18 cellular contexts compared by ENCODE assay signal in genomic region chr5:174572591-174572990, GRCh38.
"Had no signal": no experiment of that assay in that cellular context is flagged by ENCODE, and none has a peak within 500 bp of the region (broad histone marks: within the 10 kb centered on the region; RNA-seq: fewer than 3 reads in every experiment).

No MANE protein-coding gene starts in this region.

- H3K27ac ChIP-seq: heart left ventricle, lower lobe of right lung, neutrophil, skin epidermis, transverse colon had no signal

- DNase-seq: activated CD4-positive, alpha-beta T cell treated with anti-CD3 and anti-CD28 coated beads, Interleukin-2, amount 50 U/mL, for 1 hour; activated CD8-positive, alpha-beta memory T cell treated with anti-CD3 and anti-CD28 coated beads for 24 hours; activated naive CD4-positive, alpha-beta T cell; dermis blood vessel endothelial cell; effector memory CD8-positive, alpha-beta T cell; lower lobe of right lung; naive thymus-derived CD4-positive, alpha-beta T cell; stimulated activated CD4-positive, alpha-beta T cell treated with anti-CD3 and anti-CD28 coated beads, Interleukin-4, amount 100 ng/mL, for 24 hours; stimulated activated naive CD4-positive, alpha-beta T cell; T-cell; T-helper 9 cell had no signal

- H3K36me3 ChIP-seq: heart left ventricle, lower lobe of right lung, neutrophil, transverse colon had no signal

- H3K9ac ChIP-seq: parathyroid adenoma had no signal

- H3K9me3 ChIP-seq: heart left ventricle, lower lobe of right lung, mucosa of descending colon, neutrophil, transverse colon had no signal

- H3K79me2 ChIP-seq: parathyroid adenoma had no signal

- H3K4me3 ChIP-seq: heart left ventricle, lower lobe of right lung, mucosa of descending colon, skin epidermis, transverse colon had no signal

- H3K27me3 ChIP-seq: transverse colon had no signal

- ATAC-seq: activated CD4-positive, CD25-positive, alpha-beta regulatory T cell treated with anti-CD3 and anti-CD28 coated beads, Interleukin-2, amount 50 U/mL, for 24 hours; effector memory CD8-positive, alpha-beta T cell; naive thymus-derived CD4-positive, alpha-beta T cell; T-cell had no signal
